In the genomic region with DNA sequence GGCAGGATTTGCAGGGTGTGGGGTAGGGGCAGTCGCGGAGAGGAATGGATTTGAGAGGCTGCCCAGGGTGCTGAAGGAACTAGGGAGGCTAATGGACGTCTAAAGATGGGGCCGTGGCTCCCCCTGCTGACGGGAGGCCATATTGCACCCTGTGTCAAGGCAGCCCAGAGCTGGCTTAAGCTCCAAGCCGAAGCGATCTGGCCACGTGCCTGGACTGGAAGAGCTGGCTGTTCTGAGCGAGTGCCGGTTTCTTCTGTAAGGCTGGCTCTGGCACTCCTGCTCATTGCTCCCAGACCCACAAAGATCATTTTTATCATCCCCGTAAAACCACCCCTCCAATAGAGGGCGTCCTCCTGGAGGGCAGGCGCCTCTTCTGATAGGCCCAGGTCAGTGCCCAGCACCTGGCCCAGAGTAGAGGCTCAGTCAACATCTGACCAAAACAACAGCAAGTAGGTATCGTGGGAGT, we compare ENCODE assay signal across 1 cellular context.
TF ChIP-seq lines count a peak whose summit lies in the region.

No MANE protein-coding gene starts in this region.

TF ChIP-seq in HepG2, 621 proteins besides CTCF, POLR2A, EP300 and RAD21 (continued from another document and continues in another):
- TF ChIP-seq, protein P1, sequence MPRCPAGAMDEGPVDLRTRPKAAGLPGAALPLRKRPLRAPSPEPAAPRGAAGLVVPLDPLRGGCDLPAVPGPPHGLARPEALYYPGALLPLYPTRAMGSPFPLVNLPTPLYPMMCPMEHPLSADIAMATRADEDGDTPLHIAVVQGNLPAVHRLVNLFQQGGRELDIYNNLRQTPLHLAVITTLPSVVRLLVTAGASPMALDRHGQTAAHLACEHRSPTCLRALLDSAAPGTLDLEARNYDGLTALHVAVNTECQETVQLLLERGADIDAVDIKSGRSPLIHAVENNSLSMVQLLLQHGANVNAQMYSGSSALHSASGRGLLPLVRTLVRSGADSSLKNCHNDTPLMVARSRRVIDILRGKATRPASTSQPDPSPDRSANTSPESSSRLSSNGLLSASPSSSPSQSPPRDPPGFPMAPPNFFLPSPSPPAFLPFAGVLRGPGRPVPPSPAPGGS (CRISPR knock-in tag; IDR thresholded peaks at IDR 0.05) = no peak
- TF ChIP-seq TBL1XR1 (IDR thresholded peaks at IDR 0.05; ENCODE audit: borderline replicate concordance, low read length, partially characterized antibody) = no peak
- no peak for TF ChIP-seq DNMT1 (CRISPR knock-in tag; IDR thresholded peaks at IDR 0.05)
- TF ChIP-seq ARNT (IDR thresholded peaks at IDR 0.05) = no peak
- no peak for TF ChIP-seq ZNF260 (CRISPR knock-in tag; IDR thresholded peaks at IDR 0.05; ENCODE audit: borderline replicate concordance, low read depth)
- TF ChIP-seq KLF12 (CRISPR knock-in tag; IDR thresholded peaks at IDR 0.05; ENCODE audit: borderline replicate concordance) = no peak
- TF ChIP-seq KMT2A (CRISPR knock-in tag; IDR thresholded peaks at IDR 0.05) = no peak
- TF ChIP-seq SMC3 (IDR thresholded peaks at IDR 0.05; ENCODE audit: low read length) = peak; percentile 64
- TF ChIP-seq TCF7L2 (IDR thresholded peaks at IDR 0.05; ENCODE audit: low read depth, low read length) = no peak
- no peak for TF ChIP-seq ZNF468 (CRISPR knock-in tag; IDR thresholded peaks at IDR 0.05)
- no peak for TF ChIP-seq IRF2 (CRISPR knock-in tag; IDR thresholded peaks at IDR 0.05)
- TF ChIP-seq NBN (conservative IDR thresholded peaks at IDR 0.05) = no peak
- TF ChIP-seq, protein P2, sequence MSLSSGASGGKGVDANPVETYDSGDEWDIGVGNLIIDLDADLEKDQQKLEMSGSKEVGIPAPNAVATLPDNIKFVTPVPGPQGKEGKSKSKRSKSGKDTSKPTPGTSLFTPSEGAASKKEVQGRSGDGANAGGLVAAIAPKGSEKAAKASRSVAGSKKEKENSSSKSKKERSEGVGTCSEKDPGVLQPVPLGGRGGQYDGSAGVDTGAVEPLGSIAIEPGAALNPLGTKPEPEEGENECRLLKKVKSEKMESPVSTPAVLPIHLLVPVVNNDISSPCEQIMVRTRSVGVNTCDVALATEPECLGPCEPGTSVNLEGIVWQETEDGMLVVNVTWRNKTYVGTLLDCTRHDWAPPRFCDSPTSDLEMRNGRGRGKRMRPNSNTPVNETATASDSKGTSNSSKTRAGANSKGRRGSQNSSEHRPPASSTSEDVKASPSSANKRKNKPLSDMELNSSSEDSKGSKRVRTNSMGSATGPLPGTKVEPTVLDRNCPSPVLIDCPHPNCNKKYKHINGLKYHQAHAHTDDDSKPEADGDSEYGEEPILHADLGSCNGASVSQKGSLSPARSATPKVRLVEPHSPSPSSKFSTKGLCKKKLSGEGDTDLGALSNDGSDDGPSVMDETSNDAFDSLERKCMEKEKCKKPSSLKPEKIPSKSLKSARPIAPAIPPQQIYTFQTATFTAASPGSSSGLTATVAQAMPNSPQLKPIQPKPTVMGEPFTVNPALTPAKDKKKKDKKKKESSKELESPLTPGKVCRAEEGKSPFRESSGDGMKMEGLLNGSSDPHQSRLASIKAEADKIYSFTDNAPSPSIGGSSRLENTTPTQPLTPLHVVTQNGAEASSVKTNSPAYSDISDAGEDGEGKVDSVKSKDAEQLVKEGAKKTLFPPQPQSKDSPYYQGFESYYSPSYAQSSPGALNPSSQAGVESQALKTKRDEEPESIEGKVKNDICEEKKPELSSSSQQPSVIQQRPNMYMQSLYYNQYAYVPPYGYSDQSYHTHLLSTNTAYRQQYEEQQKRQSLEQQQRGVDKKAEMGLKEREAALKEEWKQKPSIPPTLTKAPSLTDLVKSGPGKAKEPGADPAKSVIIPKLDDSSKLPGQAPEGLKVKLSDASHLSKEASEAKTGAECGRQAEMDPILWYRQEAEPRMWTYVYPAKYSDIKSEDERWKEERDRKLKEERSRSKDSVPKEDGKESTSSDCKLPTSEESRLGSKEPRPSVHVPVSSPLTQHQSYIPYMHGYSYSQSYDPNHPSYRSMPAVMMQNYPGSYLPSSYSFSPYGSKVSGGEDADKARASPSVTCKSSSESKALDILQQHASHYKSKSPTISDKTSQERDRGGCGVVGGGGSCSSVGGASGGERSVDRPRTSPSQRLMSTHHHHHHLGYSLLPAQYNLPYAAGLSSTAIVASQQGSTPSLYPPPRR (CRISPR knock-in tag; IDR thresholded peaks at IDR 0.05; ENCODE audit: borderline replicate concordance) = no peak
- TF ChIP-seq SOX6 (IDR thresholded peaks at IDR 0.05) = no peak
- 0 out of 2 replicates have a peak, but pooled peaks have one; percentile 12 for TF ChIP-seq SOX6 (CRISPR knock-in tag; IDR thresholded peaks at IDR 0.05)
- TF ChIP-seq REPIN1 (CRISPR knock-in tag; IDR thresholded peaks at IDR 0.05; ENCODE audit: borderline replicate concordance, low read depth) = peak; percentile 41; the same call in 1 of the 2 replicates
- no peak for TF ChIP-seq ZNF746 (CRISPR knock-in tag; IDR thresholded peaks at IDR 0.05)
- TF ChIP-seq, protein P3, sequence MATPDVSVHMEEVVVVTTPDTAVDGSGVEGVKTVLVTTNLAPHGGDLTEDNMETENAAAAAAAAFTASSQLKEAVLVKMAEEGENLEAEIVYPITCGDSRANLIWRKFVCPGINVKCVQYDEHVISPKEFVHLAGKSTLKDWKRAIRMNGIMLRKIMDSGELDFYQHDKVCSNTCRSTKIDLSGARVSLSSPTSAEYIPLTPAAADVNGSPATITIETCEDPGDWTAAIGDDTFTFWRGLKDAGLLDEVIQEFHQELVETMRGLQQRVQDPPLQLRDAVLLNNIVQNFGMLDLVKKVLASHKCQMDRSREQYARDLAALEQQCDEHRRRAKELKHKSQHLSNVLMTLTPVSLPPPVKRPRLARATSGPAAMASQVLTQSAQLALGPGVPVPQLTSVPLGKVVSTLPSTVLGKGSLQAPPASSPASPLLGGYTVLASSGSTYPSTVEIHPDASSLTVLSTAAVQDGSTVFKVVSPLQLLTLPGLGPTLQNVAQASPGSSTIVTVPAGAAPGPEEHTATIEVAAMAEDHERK (CRISPR knock-in tag; IDR thresholded peaks at IDR 0.05; ENCODE audit: low read depth) = no peak
- TF ChIP-seq SKI (IDR thresholded peaks at IDR 0.05; ENCODE audit: partially characterized antibody) = no peak
- TF ChIP-seq, protein P4, sequence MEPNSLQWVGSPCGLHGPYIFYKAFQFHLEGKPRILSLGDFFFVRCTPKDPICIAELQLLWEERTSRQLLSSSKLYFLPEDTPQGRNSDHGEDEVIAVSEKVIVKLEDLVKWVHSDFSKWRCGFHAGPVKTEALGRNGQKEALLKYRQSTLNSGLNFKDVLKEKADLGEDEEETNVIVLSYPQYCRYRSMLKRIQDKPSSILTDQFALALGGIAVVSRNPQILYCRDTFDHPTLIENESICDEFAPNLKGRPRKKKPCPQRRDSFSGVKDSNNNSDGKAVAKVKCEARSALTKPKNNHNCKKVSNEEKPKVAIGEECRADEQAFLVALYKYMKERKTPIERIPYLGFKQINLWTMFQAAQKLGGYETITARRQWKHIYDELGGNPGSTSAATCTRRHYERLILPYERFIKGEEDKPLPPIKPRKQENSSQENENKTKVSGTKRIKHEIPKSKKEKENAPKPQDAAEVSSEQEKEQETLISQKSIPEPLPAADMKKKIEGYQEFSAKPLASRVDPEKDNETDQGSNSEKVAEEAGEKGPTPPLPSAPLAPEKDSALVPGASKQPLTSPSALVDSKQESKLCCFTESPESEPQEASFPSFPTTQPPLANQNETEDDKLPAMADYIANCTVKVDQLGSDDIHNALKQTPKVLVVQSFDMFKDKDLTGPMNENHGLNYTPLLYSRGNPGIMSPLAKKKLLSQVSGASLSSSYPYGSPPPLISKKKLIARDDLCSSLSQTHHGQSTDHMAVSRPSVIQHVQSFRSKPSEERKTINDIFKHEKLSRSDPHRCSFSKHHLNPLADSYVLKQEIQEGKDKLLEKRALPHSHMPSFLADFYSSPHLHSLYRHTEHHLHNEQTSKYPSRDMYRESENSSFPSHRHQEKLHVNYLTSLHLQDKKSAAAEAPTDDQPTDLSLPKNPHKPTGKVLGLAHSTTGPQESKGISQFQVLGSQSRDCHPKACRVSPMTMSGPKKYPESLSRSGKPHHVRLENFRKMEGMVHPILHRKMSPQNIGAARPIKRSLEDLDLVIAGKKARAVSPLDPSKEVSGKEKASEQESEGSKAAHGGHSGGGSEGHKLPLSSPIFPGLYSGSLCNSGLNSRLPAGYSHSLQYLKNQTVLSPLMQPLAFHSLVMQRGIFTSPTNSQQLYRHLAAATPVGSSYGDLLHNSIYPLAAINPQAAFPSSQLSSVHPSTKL (CRISPR knock-in tag; IDR thresholded peaks at IDR 0.05) = no peak
- TF ChIP-seq PRPF4 (IDR thresholded peaks at IDR 0.05; ENCODE audit: low read depth, low read length, poor library complexity, severe bottlenecking) = no peak
- TF ChIP-seq, protein P5, sequence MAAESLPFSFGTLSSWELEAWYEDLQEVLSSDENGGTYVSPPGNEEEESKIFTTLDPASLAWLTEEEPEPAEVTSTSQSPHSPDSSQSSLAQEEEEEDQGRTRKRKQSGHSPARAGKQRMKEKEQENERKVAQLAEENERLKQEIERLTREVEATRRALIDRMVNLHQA (CRISPR knock-in tag; IDR thresholded peaks at IDR 0.05) = no peak
- TF ChIP-seq, protein P6, sequence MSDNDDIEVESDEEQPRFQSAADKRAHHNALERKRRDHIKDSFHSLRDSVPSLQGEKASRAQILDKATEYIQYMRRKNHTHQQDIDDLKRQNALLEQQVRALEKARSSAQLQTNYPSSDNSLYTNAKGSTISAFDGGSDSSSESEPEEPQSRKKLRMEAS (IDR thresholded peaks at IDR 0.05) = peak; percentile 77; the same call in 1 of the 2 replicates
- TF ChIP-seq, protein P7, sequence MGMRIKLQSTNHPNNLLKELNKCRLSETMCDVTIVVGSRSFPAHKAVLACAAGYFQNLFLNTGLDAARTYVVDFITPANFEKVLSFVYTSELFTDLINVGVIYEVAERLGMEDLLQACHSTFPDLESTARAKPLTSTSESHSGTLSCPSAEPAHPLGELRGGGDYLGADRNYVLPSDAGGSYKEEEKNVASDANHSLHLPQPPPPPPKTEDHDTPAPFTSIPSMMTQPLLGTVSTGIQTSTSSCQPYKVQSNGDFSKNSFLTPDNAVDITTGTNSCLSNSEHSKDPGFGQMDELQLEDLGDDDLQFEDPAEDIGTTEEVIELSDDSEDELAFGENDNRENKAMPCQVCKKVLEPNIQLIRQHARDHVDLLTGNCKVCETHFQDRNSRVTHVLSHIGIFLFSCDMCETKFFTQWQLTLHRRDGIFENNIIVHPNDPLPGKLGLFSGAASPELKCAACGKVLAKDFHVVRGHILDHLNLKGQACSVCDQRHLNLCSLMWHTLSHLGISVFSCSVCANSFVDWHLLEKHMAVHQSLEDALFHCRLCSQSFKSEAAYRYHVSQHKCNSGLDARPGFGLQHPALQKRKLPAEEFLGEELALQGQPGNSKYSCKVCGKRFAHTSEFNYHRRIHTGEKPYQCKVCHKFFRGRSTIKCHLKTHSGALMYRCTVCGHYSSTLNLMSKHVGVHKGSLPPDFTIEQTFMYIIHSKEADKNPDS (CRISPR knock-in tag; IDR thresholded peaks at IDR 0.05) = no peak
- TF ChIP-seq, protein P8, sequence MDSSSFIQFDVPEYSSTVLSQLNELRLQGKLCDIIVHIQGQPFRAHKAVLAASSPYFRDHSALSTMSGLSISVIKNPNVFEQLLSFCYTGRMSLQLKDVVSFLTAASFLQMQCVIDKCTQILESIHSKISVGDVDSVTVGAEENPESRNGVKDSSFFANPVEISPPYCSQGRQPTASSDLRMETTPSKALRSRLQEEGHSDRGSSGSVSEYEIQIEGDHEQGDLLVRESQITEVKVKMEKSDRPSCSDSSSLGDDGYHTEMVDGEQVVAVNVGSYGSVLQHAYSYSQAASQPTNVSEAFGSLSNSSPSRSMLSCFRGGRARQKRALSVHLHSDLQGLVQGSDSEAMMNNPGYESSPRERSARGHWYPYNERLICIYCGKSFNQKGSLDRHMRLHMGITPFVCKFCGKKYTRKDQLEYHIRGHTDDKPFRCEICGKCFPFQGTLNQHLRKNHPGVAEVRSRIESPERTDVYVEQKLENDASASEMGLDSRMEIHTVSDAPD (CRISPR knock-in tag; IDR thresholded peaks at IDR 0.05) = no peak
- TF ChIP-seq, protein P9, sequence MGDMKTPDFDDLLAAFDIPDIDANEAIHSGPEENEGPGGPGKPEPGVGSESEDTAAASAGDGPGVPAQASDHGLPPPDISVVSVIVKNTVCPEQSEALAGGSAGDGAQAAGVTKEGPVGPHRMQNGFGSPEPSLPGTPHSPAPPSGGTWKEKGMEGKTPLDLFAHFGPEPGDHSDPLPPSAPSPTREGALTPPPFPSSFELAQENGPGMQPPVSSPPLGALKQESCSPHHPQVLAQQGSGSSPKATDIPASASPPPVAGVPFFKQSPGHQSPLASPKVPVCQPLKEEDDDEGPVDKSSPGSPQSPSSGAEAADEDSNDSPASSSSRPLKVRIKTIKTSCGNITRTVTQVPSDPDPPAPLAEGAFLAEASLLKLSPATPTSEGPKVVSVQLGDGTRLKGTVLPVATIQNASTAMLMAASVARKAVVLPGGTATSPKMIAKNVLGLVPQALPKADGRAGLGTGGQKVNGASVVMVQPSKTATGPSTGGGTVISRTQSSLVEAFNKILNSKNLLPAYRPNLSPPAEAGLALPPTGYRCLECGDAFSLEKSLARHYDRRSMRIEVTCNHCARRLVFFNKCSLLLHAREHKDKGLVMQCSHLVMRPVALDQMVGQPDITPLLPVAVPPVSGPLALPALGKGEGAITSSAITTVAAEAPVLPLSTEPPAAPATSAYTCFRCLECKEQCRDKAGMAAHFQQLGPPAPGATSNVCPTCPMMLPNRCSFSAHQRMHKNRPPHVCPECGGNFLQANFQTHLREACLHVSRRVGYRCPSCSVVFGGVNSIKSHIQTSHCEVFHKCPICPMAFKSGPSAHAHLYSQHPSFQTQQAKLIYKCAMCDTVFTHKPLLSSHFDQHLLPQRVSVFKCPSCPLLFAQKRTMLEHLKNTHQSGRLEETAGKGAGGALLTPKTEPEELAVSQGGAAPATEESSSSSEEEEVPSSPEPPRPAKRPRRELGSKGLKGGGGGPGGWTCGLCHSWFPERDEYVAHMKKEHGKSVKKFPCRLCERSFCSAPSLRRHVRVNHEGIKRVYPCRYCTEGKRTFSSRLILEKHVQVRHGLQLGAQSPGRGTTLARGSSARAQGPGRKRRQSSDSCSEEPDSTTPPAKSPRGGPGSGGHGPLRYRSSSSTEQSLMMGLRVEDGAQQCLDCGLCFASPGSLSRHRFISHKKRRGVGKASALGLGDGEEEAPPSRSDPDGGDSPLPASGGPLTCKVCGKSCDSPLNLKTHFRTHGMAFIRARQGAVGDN (CRISPR knock-in tag; IDR thresholded peaks at IDR 0.05) = peak; percentile 88
- TF ChIP-seq AKAP8 (CRISPR knock-in tag; IDR thresholded peaks at IDR 0.05) = no peak
- no peak for TF ChIP-seq ZNF670 (CRISPR knock-in tag; IDR thresholded peaks at IDR 0.05; ENCODE audit: borderline replicate concordance)
- TF ChIP-seq ZNF180 (CRISPR knock-in tag; IDR thresholded peaks at IDR 0.05; ENCODE audit: borderline replicate concordance, low read depth) = no peak
- TF ChIP-seq, protein P10, sequence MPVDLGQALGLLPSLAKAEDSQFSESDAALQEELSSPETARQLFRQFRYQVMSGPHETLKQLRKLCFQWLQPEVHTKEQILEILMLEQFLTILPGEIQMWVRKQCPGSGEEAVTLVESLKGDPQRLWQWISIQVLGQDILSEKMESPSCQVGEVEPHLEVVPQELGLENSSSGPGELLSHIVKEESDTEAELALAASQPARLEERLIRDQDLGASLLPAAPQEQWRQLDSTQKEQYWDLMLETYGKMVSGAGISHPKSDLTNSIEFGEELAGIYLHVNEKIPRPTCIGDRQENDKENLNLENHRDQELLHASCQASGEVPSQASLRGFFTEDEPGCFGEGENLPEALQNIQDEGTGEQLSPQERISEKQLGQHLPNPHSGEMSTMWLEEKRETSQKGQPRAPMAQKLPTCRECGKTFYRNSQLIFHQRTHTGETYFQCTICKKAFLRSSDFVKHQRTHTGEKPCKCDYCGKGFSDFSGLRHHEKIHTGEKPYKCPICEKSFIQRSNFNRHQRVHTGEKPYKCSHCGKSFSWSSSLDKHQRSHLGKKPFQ (CRISPR knock-in tag; IDR thresholded peaks at IDR 0.05; ENCODE audit: insufficient replicate concordance) = no peak
